ENCODE assay signal across 7 cellular contexts in genomic region chr19:58129284-58129683, GRCh38.
"Had no signal": no experiment of that assay in that cellular context is flagged by ENCODE, and none has a peak within 500 bp of the region (broad histone marks: within the 10 kb centered on the region; RNA-seq: fewer than 3 reads in every experiment).

No MANE protein-coding gene starts in this region.

- H3K27me3 ChIP-seq: body of pancreas had no signal

- H3K4me3 ChIP-seq: body of pancreas had no signal

- H3K4me1 ChIP-seq: body of pancreas had no signal

- H3K27ac ChIP-seq: body of pancreas had no signal

- ATAC-seq: body of pancreas, SK-N-SH treated with all-trans-retinoic acid at 6 μM for 48 hours, T-helper 17 cell had no signal

- DNase-seq: activated B cell treated with CpG ODN at 0.5 μM for 24 hours; activated CD4-positive, alpha-beta T cell treated with anti-CD3 and anti-CD28 coated beads, Interleukin-2, amount 10 ng/mL, durations not matched to agents 7 days and 5 days; activated naive CD4-positive, alpha-beta T cell treated with anti-CD3 and anti-CD28 coated beads, Interleukin-2, amount 50 U/mL, for 16 hours; body of pancreas; substantia nigra; T-helper 17 cell had no signal
